ENCODE assay signal across 1 cellular context in the genomic region with DNA sequence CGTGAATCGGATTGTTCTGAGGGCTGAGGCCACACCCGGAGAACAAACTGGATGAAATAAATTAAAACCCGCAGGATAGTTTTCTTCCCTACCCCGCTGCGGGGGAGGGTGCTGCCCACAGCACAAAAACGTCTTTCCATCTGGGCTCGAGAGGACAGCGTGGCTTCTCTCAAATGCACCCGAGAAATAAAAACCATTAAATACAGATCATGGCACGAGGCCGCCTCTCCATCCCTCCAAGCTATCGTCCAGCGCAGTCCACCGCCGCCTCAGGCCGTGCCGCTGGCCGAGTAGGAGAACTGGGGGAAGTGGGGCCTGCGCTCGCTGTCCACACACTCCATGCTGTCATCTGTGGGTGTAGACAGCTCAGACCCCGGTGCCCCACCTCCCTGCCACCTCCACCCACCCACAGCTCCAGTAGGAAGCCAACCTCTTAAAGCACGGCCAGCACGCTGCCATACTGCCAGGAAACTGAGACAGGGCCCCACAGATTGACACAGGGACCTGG.
TF ChIP-seq lines count a peak whose summit lies in the region.

No MANE protein-coding gene starts in this region.

TF ChIP-seq in endothelial cell of umbilical vein, 7 proteins besides CTCF, POLR2A, EP300 and RAD21:
- no peak for TF ChIP-seq POLR2AphosphoS5 (IDR thresholded peaks at IDR 0.05; ENCODE audit: insufficient read depth, low read depth, low read length)
- no peak for TF ChIP-seq FOS (IDR thresholded peaks at IDR 0.05; ENCODE audit: borderline replicate concordance, insufficient read depth, low read length)
- no peak for TF ChIP-seq JUN (IDR thresholded peaks at IDR 0.05; ENCODE audit: borderline replicate concordance, insufficient read depth, insufficient read length, low read depth)
- TF ChIP-seq EZH2 (IDR thresholded peaks at IDR 0.05; ENCODE audit: borderline replicate concordance, low read depth, low read length, severe bottlenecking), result no peak
- TF ChIP-seq, protein P1, sequence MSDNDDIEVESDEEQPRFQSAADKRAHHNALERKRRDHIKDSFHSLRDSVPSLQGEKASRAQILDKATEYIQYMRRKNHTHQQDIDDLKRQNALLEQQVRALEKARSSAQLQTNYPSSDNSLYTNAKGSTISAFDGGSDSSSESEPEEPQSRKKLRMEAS (IDR thresholded peaks at IDR 0.05; ENCODE audit: insufficient read depth, insufficient read length), result no peak
- TF ChIP-seq MYC (IDR thresholded peaks at IDR 0.05; ENCODE audit: low read depth, low read length), result no peak
- no peak for TF ChIP-seq GATA2 (IDR thresholded peaks at IDR 0.05; ENCODE audit: insufficient read depth, insufficient read length, low read depth, low read length)
